ENCODE assay signal across 8 cellular contexts in genomic region chr13:61880576-61881283, GRCh38.
A peak's percentile ranks its signal among the peaks of the same experiment; 100 is the strongest.
DNase-seq lines count a peak whose midpoint lies in the region; ATAC-seq and TF ChIP-seq lines count a peak whose summit lies in the region.

No MANE protein-coding gene starts in this region.

- H2BK120ac ChIP-seq in mesendoderm (ENCODE audit: low read depth, low read length): no peak overlapping the region

- H3K23ac ChIP-seq in mesendoderm (ENCODE audit: low read length): no peak overlapping the region

- no peaks in the 10 kb centered on the region for H3K27me3 ChIP-seq in mesendoderm (ENCODE audit: insufficient read depth, low read length, poor library complexity)

- WGBS in mesendoderm (ENCODE audit: extremely low coverage, insufficient coverage, low lambda C conversion rate): no CpG with 5 or more reads among the region's 3 CpGs

- no peak overlapping the region for H4K5ac ChIP-seq in mesendoderm (ENCODE audit: low read length)

- no peaks in the 10 kb centered on the region for H3K79me2 ChIP-seq in mesendoderm (ENCODE audit: control insufficient read depth, insufficient read depth, low read length)

- no peak overlapping the region for H2BK15ac ChIP-seq in mesendoderm (replicated peaks; ENCODE audit: low read depth)

- no peak overlapping the region for H3K56ac ChIP-seq in mesendoderm (ENCODE audit: low read length)

- no peaks in the 10 kb centered on the region for H3K79me1 ChIP-seq in mesendoderm (ENCODE audit: low read length)

- H3K27ac ChIP-seq in VCaP: no peak overlapping the region
- no peak overlapping the region for H3K27ac ChIP-seq in mesendoderm (ENCODE audit: low read depth, low read length)

- H2BK5ac ChIP-seq in mesendoderm (ENCODE audit: low read length): no peak overlapping the region

- in situ Hi-C loops in KBM-7 (cut with MboI; ENCODE audit: low pct_unique_long_range_greater_than_20kb, low sequenced_read_pairs): no loop called here

- ATAC-seq in GM21390 (IDR thresholded peaks at IDR 0.05; ENCODE audit: unreplicated experiment) (peak; percentile 81), GM19467 (IDR thresholded peaks at IDR 0.05; ENCODE audit: unreplicated experiment) (no peak)

- no peak overlapping the region for H3K4ac ChIP-seq in mesendoderm (ENCODE audit: low read depth, low read length)

- H4K8ac ChIP-seq in mesendoderm (ENCODE audit: low read depth, low read length): no peak overlapping the region

- peak; percentile 78 for TF ChIP-seq CTCF in VCaP (conservative IDR thresholded peaks at IDR 0.05)

- no peaks in the 10 kb centered on the region for H3K4me1 ChIP-seq in mesendoderm (ENCODE audit: control insufficient read depth, low read depth, low read length)

- H3K36me3 ChIP-seq in mesendoderm (ENCODE audit: control insufficient read depth, insufficient read depth, low read length): no peaks in the 10 kb centered on the region

- no peak overlapping the region for H2AK5ac ChIP-seq in mesendoderm (ENCODE audit: low read length)

- DNase-seq in D341Med (ENCODE audit: low spot score): peak; percentile 47
- peak; percentile 62 for DNase-seq in KBM-7
- DNase-seq in mesendoderm: peak; percentile 83
- DNase-seq in stimulated activated naive CD4-positive, alpha-beta T cell treated with Interleukin-2 at 50 U/mL for 16 hours (lab: John Stamatoyannopoulos, UW): no peak
- DNase-seq in T-helper 9 cell: no peak

- H3K4me2 ChIP-seq in mesendoderm (ENCODE audit: low read length): no peak overlapping the region

- H3K9ac ChIP-seq in mesendoderm (ENCODE audit: low read length): no peak overlapping the region

- H3K4me3 ChIP-seq in mesendoderm (ENCODE audit: low read length): no peak overlapping the region

- H3K18ac ChIP-seq in mesendoderm (ENCODE audit: low read length): no peak overlapping the region

Comparison
In these comparisons a context has a peak if more than half of its experiments do, and no peak if none do; other contexts are left out.
1. DNase-seq: peak in D341Med (single experiment), KBM-7 (single experiment) and mesendoderm (single experiment); none in stimulated activated naive CD4-positive, alpha-beta T cell treated with Interleukin-2 at 50 U/mL for 16 hours (single experiment) and T-helper 9 cell (single experiment).